In genomic region chr12:46503637-46504036, GRCh38 we compare ENCODE assay signal across 25 cellular contexts.
"Had no signal": no experiment of that assay in that cellular context is flagged by ENCODE, and none has a peak within 500 bp of the region (broad histone marks: within the 10 kb centered on the region; RNA-seq: fewer than 3 reads in every experiment).

No MANE protein-coding gene starts in this region.

- H3K27me3 ChIP-seq: ascending aorta had no signal

- H3K4me3 ChIP-seq: ascending aorta, K562 had no signal

- H3K4me1 Mint-ChIP-seq: WTC11 had no signal

- H3K36me3 ChIP-seq: ascending aorta had no signal

- H3K4me3 Mint-ChIP-seq: activated CD4-positive, alpha-beta T cell treated with anti-CD3 and anti-CD28 coated beads for 36 hours; activated CD4-positive, alpha-beta T cell treated with anti-CD3 and anti-CD28 coated beads, Interleukin-2, amount 10 ng/mL, durations not matched to agents 7 days and 5 days; activated CD8-positive, alpha-beta T cell treated with anti-CD3 and anti-CD28 coated beads, Interleukin-2, amount 10 ng/mL, durations not matched to agents 7 days and 5 days; activated naive CD4-positive, alpha-beta T cell treated with anti-CD3 and anti-CD28 coated beads, Interleukin-2, amount 50 U/mL, for 24 hours; activated naive CD8-positive, alpha-beta T cell treated with anti-CD3 and anti-CD28 coated beads, Interleukin-2, amount 10 ng/mL, durations not matched to agents 7 days and 5 days; activated T-cell treated with anti-CD3 and anti-CD28 coated beads, Interleukin-2, amount 50 U/mL, for 24 hours; T-helper 1 cell treated with Interleukin-12 subunit alpha and Interleukin-12 subunit beta and Interleukin-4 antibody, amounts not matched to agents 30 μg/mL and 1 μg/mL, for 36 hours; T-helper 2 cell treated with Interferon-gamma antibody and Interleukin-4, amounts not matched to agents 5 μg/mL and 100 μg/mL, for 36 hours; WTC11 had no signal

- H3K27ac Mint-ChIP-seq: activated CD4-positive, alpha-beta T cell treated with anti-CD3 and anti-CD28 coated beads for 36 hours; activated CD4-positive, alpha-beta T cell treated with anti-CD3 and anti-CD28 coated beads, Interleukin-2, amount 10 ng/mL, durations not matched to agents 7 days and 5 days; activated CD8-positive, alpha-beta T cell treated with anti-CD3 and anti-CD28 coated beads, Interleukin-2, amount 10 ng/mL, durations not matched to agents 7 days and 5 days; activated naive CD4-positive, alpha-beta T cell treated with anti-CD3 and anti-CD28 coated beads, Interleukin-2, amount 50 U/mL, for 24 hours; activated naive CD8-positive, alpha-beta T cell treated with anti-CD3 and anti-CD28 coated beads, Interleukin-2, amount 10 ng/mL, durations not matched to agents 7 days and 5 days; activated T-cell treated with anti-CD3 and anti-CD28 coated beads, Interleukin-2, amount 50 U/mL, for 24 hours; activated T-helper 2 cell treated with anti-CD3 and anti-CD28 coated beads, Interferon-gamma antibody, Interleukin-2, Interleukin-4, amounts not matched to agents 10 μg/mL and 5 μg/mL and 100 μg/mL, durations not matched to agents 14 hours and 24 hours and 36 hours; T-helper 1 cell treated with Interleukin-12 subunit alpha and Interleukin-12 subunit beta and Interleukin-4 antibody, amounts not matched to agents 30 μg/mL and 1 μg/mL, for 36 hours; T-helper 2 cell treated with Interferon-gamma antibody and Interleukin-4, amounts not matched to agents 5 μg/mL and 100 μg/mL, for 36 hours; WTC11 had no signal

- DNase-seq: activated CD4-positive, alpha-beta T cell treated with anti-CD3 and anti-CD28 coated beads for 36 hours; activated CD4-positive, alpha-beta T cell treated with anti-CD3 and anti-CD28 coated beads, Interleukin-2, amount 10 ng/mL, durations not matched to agents 7 days and 5 days; activated CD4-positive, alpha-beta T cell treated with anti-CD3 and anti-CD28 coated beads, Interleukin-2, amount 50 U/mL, for 48 hours; activated CD8-positive, alpha-beta T cell treated with anti-CD3 and anti-CD28 coated beads, Interleukin-2, amount 10 ng/mL, durations not matched to agents 7 days and 5 days; activated gamma-delta T cell; activated naive CD4-positive, alpha-beta T cell treated with Interleukin-2 at 50 U/mL for 16 hours; activated naive CD8-positive, alpha-beta T cell treated with anti-CD3 and anti-CD28 coated beads, Interleukin-2, amount 10 ng/mL, durations not matched to agents 7 days and 5 days; activated T-cell treated with anti-CD3 and anti-CD28 coated beads, Interleukin-2, amount 50 U/mL, for 24 hours; amygdala; MV-4-11; NCI-H1092; NCI-H1436 treated with DMSO at 0.1 percent for 48 hours; NCI-H1694 treated with DMSO at 0.1 percent for 48 hours; NCI-H2029; NCI-H345; NCI-H524 treated with DMSO at 0.1 percent for 48 hours; PC-3; Right ventricle myocardium superior had no signal

- H3K4me1 ChIP-seq: ascending aorta had no signal

- H3K27ac ChIP-seq: ascending aorta had no signal

- H3K27me3 Mint-ChIP-seq: activated CD4-positive, alpha-beta T cell treated with anti-CD3 and anti-CD28 coated beads for 36 hours; activated CD4-positive, alpha-beta T cell treated with anti-CD3 and anti-CD28 coated beads, Interleukin-2, amount 10 ng/mL, durations not matched to agents 7 days and 5 days; activated naive CD4-positive, alpha-beta T cell treated with anti-CD3 and anti-CD28 coated beads, Interleukin-2, amount 50 U/mL, for 24 hours; activated naive CD8-positive, alpha-beta T cell treated with anti-CD3 and anti-CD28 coated beads, Interleukin-2, amount 10 ng/mL, durations not matched to agents 7 days and 5 days; activated T-cell treated with anti-CD3 and anti-CD28 coated beads, Interleukin-2, amount 50 U/mL, for 24 hours had no signal
